In genomic region chr6:17816921-17817611, GRCh38 we compare ENCODE assay signal across 18 cellular contexts.
DNase-seq lines count a peak whose midpoint lies in the region; ATAC-seq and TF ChIP-seq lines count a peak whose summit lies in the region.
"Had no signal": no experiment of that assay in that cellular context is flagged by ENCODE, and none has a peak within 500 bp of the region (broad histone marks: within the 10 kb centered on the region; RNA-seq: fewer than 3 reads in every experiment).

No MANE protein-coding gene starts in this region.

- intact Hi-C loops in Caco-2 (cut with micrococcal nuclease; ENCODE audit: unreplicated experiment) (loop anchor here (5.0 kb wide), 3 partner anchors 185 to 305 kb away; partner anchors contain the start of genes FAM8A1 and NHLRC1), left ventricle myocardium superior (cut with micrococcal nuclease) (no loop called here)

- H4K20me1 ChIP-seq in Karpas-422 (ENCODE audit: insufficient read depth, low read depth, low read length) = no peaks in the 10 kb centered on the region

- ATAC-seq in HG03571 (IDR thresholded peaks at IDR 0.05; ENCODE audit: unreplicated experiment) (no peak), left ventricle myocardium superior (no peak)
- ATAC-seq: Right ventricle myocardium inferior; stimulated activated effector memory CD8-positive, alpha-beta T cell treated with anti-CD3 and anti-CD28 coated beads, Interleukin-12 subunit alpha, Interleukin-12 subunit beta, amount 100 ng/mL, for 72 hours had no signal

- H3K79me2 ChIP-seq in Karpas-422 (ENCODE audit: low read length) (no peaks in the 10 kb centered on the region), mesendoderm (ENCODE audit: control insufficient read depth, insufficient read depth, low read length) (no peaks in the 10 kb centered on the region)

- H3K27me3 ChIP-seq in Caco-2 (replicated peaks; ENCODE audit: control insufficient read depth, insufficient read depth, low read length) = no peaks in the 10 kb centered on the region
- peaks cover 3% of the 10 kb centered on the region; the same call in 1 of the 2 replicates for H3K27me3 ChIP-seq in Karpas-422 (ENCODE audit: low read length)
- no peaks in the 10 kb centered on the region for H3K27me3 ChIP-seq in mesendoderm (ENCODE audit: insufficient read depth, low read length, poor library complexity)
- H3K27me3 ChIP-seq: MG63 had no signal

- no peak overlapping the region for H3K23ac ChIP-seq in mesendoderm (ENCODE audit: low read length)

- H3K9me3 Mint-ChIP-seq in Caco-2 (ENCODE audit: unreplicated experiment) (no peaks in the 10 kb centered on the region), endothelial cell (ENCODE audit: unreplicated experiment) (no peaks in the 10 kb centered on the region)
- H3K9me3 Mint-ChIP-seq: activated T-helper 2 cell treated with anti-CD3 and anti-CD28 coated beads, Interferon-gamma antibody, Interleukin-2, Interleukin-4, amounts not matched to agents 10 μg/mL and 5 μg/mL and 100 μg/mL, durations not matched to agents 14 hours and 24 hours and 36 hours; stimulated activated effector memory CD8-positive, alpha-beta T cell treated with anti-CD3 and anti-CD28 coated beads, Interleukin-12 subunit alpha, Interleukin-12 subunit beta, amount 100 ng/mL, for 72 hours had no signal

- DNase-seq in Caco-2 (peak in 1 of 2 experiments; percentile 21), Karpas-422 (peak; percentile 7), endothelial cell (ENCODE audit: low spot score) (no peak), mesendoderm (peak; percentile 18), NCI-H2107 (lab: John Stamatoyannopoulos, UW) (no peak), NCI-H510A (lab: John Stamatoyannopoulos, UW) (no peak), left ventricle myocardium superior (no peak)
- DNase-seq: activated CD4-positive, CD25-positive, alpha-beta regulatory T cell treated with anti-CD3 and anti-CD28 coated beads, Interleukin-2, amount 50 U/mL, for 72 hours; islet precursor cell; MG63; NCI-H446 treated with DMSO at 0.1 percent for 48 hours; nucleus accumbens had no signal

- H3K36me3 ChIP-seq in Caco-2 (ENCODE audit: control insufficient read depth, insufficient read depth, low read length) (no peaks in the 10 kb centered on the region), Karpas-422 (ENCODE audit: insufficient read depth, low read length) (no peaks in the 10 kb centered on the region), mesendoderm (ENCODE audit: control insufficient read depth, insufficient read depth, low read length) (no peaks in the 10 kb centered on the region)
- H3K36me3 ChIP-seq: HAP-1 had no signal

- no peak overlapping the region for H2AFZ ChIP-seq in Karpas-422 (ENCODE audit: low read length)

- no peak for TF ChIP-seq CTCF in Caco-2 (IDR thresholded peaks at IDR 0.05; ENCODE audit: insufficient read depth in 1 of 2, low read depth in 1 of 2, low read length in 1 of 2, severe bottlenecking in 1 of 2, unreplicated experiment in 1 of 2)
- TF ChIP-seq CTCF in endothelial cell (IDR thresholded peaks at IDR 0.05; ENCODE audit: unreplicated experiment) = no peak

- H3K9me3 ChIP-seq in Caco-2 (no peaks in the 10 kb centered on the region), Karpas-422 (ENCODE audit: low read length) (no peaks in the 10 kb centered on the region)
- H3K9me3 ChIP-seq: HAP-1, MG63 had no signal

- H3K9me2 ChIP-seq in Karpas-422 (replicated peaks; ENCODE audit: insufficient read depth, low read length) = no peaks in the 10 kb centered on the region

- no peak overlapping the region for H3K9ac ChIP-seq in Karpas-422 (ENCODE audit: low read length)
- no peak overlapping the region for H3K9ac ChIP-seq in mesendoderm (ENCODE audit: low read length)

- H3K27ac Mint-ChIP-seq in Caco-2 (ENCODE audit: unreplicated experiment) = peak overlapping the region; percentile 87
- H3K27ac Mint-ChIP-seq in endothelial cell (ENCODE audit: unreplicated experiment) = peak overlapping the region; percentile 46
- H3K27ac Mint-ChIP-seq: activated T-helper 2 cell treated with anti-CD3 and anti-CD28 coated beads, Interferon-gamma antibody, Interleukin-2, Interleukin-4, amounts not matched to agents 10 μg/mL and 5 μg/mL and 100 μg/mL, durations not matched to agents 14 hours and 24 hours and 36 hours; stimulated activated effector memory CD8-positive, alpha-beta T cell treated with anti-CD3 and anti-CD28 coated beads, Interleukin-12 subunit alpha, Interleukin-12 subunit beta, amount 100 ng/mL, for 72 hours had no signal

- no peak overlapping the region for H3K4ac ChIP-seq in mesendoderm (ENCODE audit: low read depth, low read length)

- POLR2A ChIA-PET in Caco-2 (lab: Charles Lee) = interaction anchor here (0.6 kb wide), 1 partner anchor 53 kb away, joined by 4 read pairs; no protein-coding TSS in a partner anchor

- no peak overlapping the region for H4K5ac ChIP-seq in mesendoderm (ENCODE audit: low read length)

- peak overlapping the region; percentile 26 for H3K4me3 Mint-ChIP-seq in Caco-2 (ENCODE audit: unreplicated experiment)
- no peak overlapping the region for H3K4me3 Mint-ChIP-seq in endothelial cell (ENCODE audit: unreplicated experiment)
- H3K4me3 Mint-ChIP-seq: stimulated activated effector memory CD8-positive, alpha-beta T cell treated with anti-CD3 and anti-CD28 coated beads, Interleukin-12 subunit alpha, Interleukin-12 subunit beta, amount 100 ng/mL, for 72 hours had no signal

- H2AK5ac ChIP-seq in mesendoderm (ENCODE audit: low read length) = no peak overlapping the region

- no peak overlapping the region for H2BK15ac ChIP-seq in mesendoderm (replicated peaks; ENCODE audit: low read depth)

- H3K56ac ChIP-seq in mesendoderm (ENCODE audit: low read length) = no peak overlapping the region

- H3K27me3 Mint-ChIP-seq in Caco-2 (ENCODE audit: insufficient read depth, unreplicated experiment) (no peaks in the 10 kb centered on the region), endothelial cell (ENCODE audit: unreplicated experiment) (peaks cover 7% of the 10 kb centered on the region)

- CTCF ChIA-PET in Caco-2 (lab: Charles Lee) = interaction anchor here (0.6 to 2.0 kb wide), 5 partner anchors 13 to 345 kb away, joined by 3 to 7 read pairs (median 5); partner anchors contain the start of genes KIF13A and NHLRC1

- WGBS in mesendoderm (ENCODE audit: extremely low coverage, insufficient coverage, low lambda C conversion rate) = no CpG with 5 or more reads among the region's 14 CpGs

- H3K18ac ChIP-seq in mesendoderm (ENCODE audit: low read length) = no peak overlapping the region

- H3K4me3 ChIP-seq in Caco-2 (ENCODE audit: low read depth, low read length) (no peak overlapping the region), Karpas-422 (ENCODE audit: low read length) (no peak overlapping the region), mesendoderm (ENCODE audit: low read length) (no peak overlapping the region)
- H3K4me3 ChIP-seq: HAP-1, MG63 had no signal

- no peak overlapping the region for H2BK120ac ChIP-seq in mesendoderm (ENCODE audit: low read depth, low read length)

- H3K27ac ChIP-seq in Karpas-422 (ENCODE audit: low read length) (no peak overlapping the region), mesendoderm (ENCODE audit: low read depth, low read length) (no peak overlapping the region)
- H3K27ac ChIP-seq: epithelial cell of prostate had no signal

- no peak overlapping the region for H2BK5ac ChIP-seq in mesendoderm (ENCODE audit: low read length)

- H3K36me3 Mint-ChIP-seq in Caco-2 (ENCODE audit: insufficient read depth, unreplicated experiment) = peaks cover 6% of the 10 kb centered on the region
- peaks cover 52% of the 10 kb centered on the region for H3K36me3 Mint-ChIP-seq in endothelial cell (ENCODE audit: low read depth, unreplicated experiment)
- H3K36me3 Mint-ChIP-seq: stimulated activated effector memory CD8-positive, alpha-beta T cell treated with anti-CD3 and anti-CD28 coated beads, Interleukin-12 subunit alpha, Interleukin-12 subunit beta, amount 100 ng/mL, for 72 hours had no signal

- no peaks in the 10 kb centered on the region for H3K79me1 ChIP-seq in mesendoderm (ENCODE audit: low read length)

- H3K4me2 ChIP-seq in Karpas-422 (ENCODE audit: low read depth, low read length, poor library complexity, severe bottlenecking) (no peak overlapping the region), mesendoderm (ENCODE audit: low read length) (no peak overlapping the region)

- BruUV-seq in Caco-2 (replicated peaks; lab: Mats Ljungman, UMichigan) = no TSS peak

- H3K4me1 ChIP-seq in Caco-2 = peaks cover 17% of the 10 kb centered on the region
- H3K4me1 ChIP-seq in Karpas-422 (ENCODE audit: low read length) = no peaks in the 10 kb centered on the region
- no peaks in the 10 kb centered on the region for H3K4me1 ChIP-seq in mesendoderm (ENCODE audit: control insufficient read depth, low read depth, low read length)
- H3K4me1 ChIP-seq: HAP-1 had no signal

- no peak overlapping the region for H4K8ac ChIP-seq in mesendoderm (ENCODE audit: low read depth, low read length)

- H3K4me1 Mint-ChIP-seq in Caco-2 (ENCODE audit: low read depth, unreplicated experiment) = peaks cover 14% of the 10 kb centered on the region
- peaks cover 24% of the 10 kb centered on the region for H3K4me1 Mint-ChIP-seq in endothelial cell (ENCODE audit: unreplicated experiment)
- H3K4me1 Mint-ChIP-seq: stimulated activated effector memory CD8-positive, alpha-beta T cell treated with anti-CD3 and anti-CD28 coated beads, Interleukin-12 subunit alpha, Interleukin-12 subunit beta, amount 100 ng/mL, for 72 hours had no signal

Comparison
In these comparisons a context has a peak if more than half of its experiments do, and no peak if none do; other contexts are left out.
1. DNase-seq: peak in Karpas-422 (single experiment) and mesendoderm (single experiment); none in endothelial cell (single experiment), NCI-H2107 (single experiment), NCI-H510A (single experiment) and left ventricle myocardium superior (single experiment).